In genomic region chr3:107690522-107691138, GRCh38 we compare ENCODE assay signal across 8 cellular contexts.
A peak's percentile ranks its signal among the peaks of the same experiment; 100 is the strongest.
DNase-seq lines count a peak whose midpoint lies in the region; ATAC-seq and TF ChIP-seq lines count a peak whose summit lies in the region.

No MANE protein-coding gene starts in this region.

- no peaks in the 10 kb centered on the region for H3K27me3 ChIP-seq in OCI-LY1 (ENCODE audit: insufficient read depth, low read length)
- H3K27me3 ChIP-seq in mesendoderm (ENCODE audit: insufficient read depth, low read length, poor library complexity), result no peaks in the 10 kb centered on the region

- H3K4me3 ChIP-seq in AG04449 (ENCODE audit: low read depth, low read length), result no peak overlapping the region
- H3K4me3 ChIP-seq in OCI-LY1 (ENCODE audit: low read depth, low read length, poor library complexity, severe bottlenecking), result no peak overlapping the region
- H3K4me3 ChIP-seq in mesendoderm (ENCODE audit: low read length), result no peak overlapping the region

- no peak overlapping the region for H3K27ac Mint-ChIP-seq in activated CD4-positive, alpha-beta memory T cell treated with anti-CD3 and anti-CD28 coated beads, Interleukin-2, amount 10 ng/mL, durations not matched to agents 7 days and 5 days

- CTCF ChIA-PET in AG04449 (lab: Yijun Ruan, JAX), result interaction anchor here (0.5 to 18.5 kb wide), 34 partner anchors 9 to 826 kb away, joined by 3 to 384 read pairs (median 4); no protein-coding TSS in a partner anchor
- CTCF ChIA-PET in activated CD4-positive, alpha-beta memory T cell treated with anti-CD3 and anti-CD28 coated beads, Interleukin-2, amount 10 ng/mL, durations not matched to agents 7 days and 5 days (lab: Charles Lee), result interaction anchor here (0.6 to 2.0 kb wide), 17 partner anchors 9 to 639 kb away, joined by 3 to 8 read pairs (median 4); no protein-coding TSS in a partner anchor

- H3K56ac ChIP-seq in mesendoderm (ENCODE audit: low read length), result no peak overlapping the region

- POLR2A ChIA-PET in AG04449 (lab: Yijun Ruan, JAX), result no interaction called here
- POLR2A ChIA-PET in activated CD4-positive, alpha-beta memory T cell treated with anti-CD3 and anti-CD28 coated beads, Interleukin-2, amount 10 ng/mL, durations not matched to agents 7 days and 5 days (lab: Charles Lee), result no interaction called here

- H3K4me2 ChIP-seq in OCI-LY1 (ENCODE audit: low read length) (no peak overlapping the region), mesendoderm (ENCODE audit: low read length) (no peak overlapping the region)

- no peak overlapping the region for H4K5ac ChIP-seq in mesendoderm (ENCODE audit: low read length)

- no peak overlapping the region for H2AFZ ChIP-seq in OCI-LY1 (ENCODE audit: low read length)

- H3K18ac ChIP-seq in mesendoderm (ENCODE audit: low read length), result no peak overlapping the region

- no peaks in the 10 kb centered on the region for H3K9me3 Mint-ChIP-seq in activated CD4-positive, alpha-beta memory T cell treated with anti-CD3 and anti-CD28 coated beads, Interleukin-2, amount 10 ng/mL, durations not matched to agents 7 days and 5 days

- H4K20me1 ChIP-seq in OCI-LY1 (ENCODE audit: insufficient read depth, low read length), result no peaks in the 10 kb centered on the region

- H3K4ac ChIP-seq in mesendoderm (ENCODE audit: low read depth, low read length), result no peak overlapping the region

- H3K36me3 Mint-ChIP-seq in activated CD4-positive, alpha-beta memory T cell treated with anti-CD3 and anti-CD28 coated beads, Interleukin-2, amount 10 ng/mL, durations not matched to agents 7 days and 5 days (ENCODE audit: low read depth), result no peaks in the 10 kb centered on the region

- no CpG with 5 or more reads among the region's 2 CpGs for WGBS in mesendoderm (ENCODE audit: extremely low coverage, insufficient coverage, low lambda C conversion rate)

- H3K9ac ChIP-seq in OCI-LY1 (ENCODE audit: low read length), result no peak overlapping the region
- no peak overlapping the region for H3K9ac ChIP-seq in mesendoderm (ENCODE audit: low read length)

- no peaks in the 10 kb centered on the region for H3K4me1 Mint-ChIP-seq in activated CD4-positive, alpha-beta memory T cell treated with anti-CD3 and anti-CD28 coated beads, Interleukin-2, amount 10 ng/mL, durations not matched to agents 7 days and 5 days

- H2AK5ac ChIP-seq in mesendoderm (ENCODE audit: low read length), result no peak overlapping the region

- no peaks in the 10 kb centered on the region for H3K9me3 ChIP-seq in OCI-LY1 (ENCODE audit: low read length)

- no peak for DNase-seq in AG04449 (ENCODE audit: low read depth, low spot score)
- DNase-seq in dedifferentiated amniotic fluid mesenchymal stem cell (ENCODE audit: extremely low spot score), result peak; percentile 83
- peak; percentile 69 for DNase-seq in mesendoderm
- no peak for DNase-seq in iPS-NIHi7 (ENCODE audit: extremely low spot score)
- DNase-seq in activated CD4-positive, alpha-beta memory T cell treated with anti-CD3 and anti-CD28 coated beads, Interleukin-2, amount 10 ng/mL, durations not matched to agents 7 days and 5 days, result no peak

- H2BK120ac ChIP-seq in mesendoderm (ENCODE audit: low read depth, low read length), result no peak overlapping the region

- peak; percentile 68 for ATAC-seq in HG03520 (IDR thresholded peaks at IDR 0.05; ENCODE audit: unreplicated experiment)

- peak overlapping the region; percentile 28 for H4K8ac ChIP-seq in mesendoderm (ENCODE audit: low read depth, low read length)

- no peaks in the 10 kb centered on the region for H3K27me3 Mint-ChIP-seq in activated CD4-positive, alpha-beta memory T cell treated with anti-CD3 and anti-CD28 coated beads, Interleukin-2, amount 10 ng/mL, durations not matched to agents 7 days and 5 days

- H3K4me1 ChIP-seq in OCI-LY1 (ENCODE audit: insufficient read depth, low read length, severe bottlenecking), result peaks cover 8% of the 10 kb centered on the region
- H3K4me1 ChIP-seq in mesendoderm (ENCODE audit: control insufficient read depth, low read depth, low read length), result no peaks in the 10 kb centered on the region

- no peak overlapping the region for H2BK5ac ChIP-seq in mesendoderm (ENCODE audit: low read length)

- no peaks in the 10 kb centered on the region for H3F3A ChIP-seq in OCI-LY1 (ENCODE audit: insufficient read depth, low read length)

- H3K79me2 ChIP-seq in OCI-LY1 (ENCODE audit: insufficient read depth, low read length), result no peaks in the 10 kb centered on the region
- H3K79me2 ChIP-seq in mesendoderm (ENCODE audit: control insufficient read depth, insufficient read depth, low read length), result no peaks in the 10 kb centered on the region

- no peak overlapping the region for H3K27ac ChIP-seq in OCI-LY1 (ENCODE audit: low read depth, low read length, poor library complexity, severe bottlenecking)
- no peak overlapping the region for H3K27ac ChIP-seq in mesendoderm (ENCODE audit: low read depth, low read length)

- H2BK15ac ChIP-seq in mesendoderm (replicated peaks; ENCODE audit: low read depth), result no peak overlapping the region

- H3K36me3 ChIP-seq in OCI-LY1 (ENCODE audit: insufficient read depth, low read length) (no peaks in the 10 kb centered on the region), mesendoderm (ENCODE audit: control insufficient read depth, insufficient read depth, low read length) (no peaks in the 10 kb centered on the region)

- H3K9me2 ChIP-seq in OCI-LY1 (ENCODE audit: low read depth, low read length), result no peaks in the 10 kb centered on the region

- no peaks in the 10 kb centered on the region for H3K79me1 ChIP-seq in mesendoderm (ENCODE audit: low read length)

- TF ChIP-seq CTCF in AG04449 (IDR thresholded peaks at IDR 0.05; ENCODE audit: insufficient read depth, low read length, missing control alignments) (peak; percentile 23), GM12874 (IDR thresholded peaks at IDR 0.05; ENCODE audit: insufficient read depth, low read depth, low read length) (peak; percentile 40; the same call in 1 of the 2 replicates), OCI-LY1 (IDR thresholded peaks at IDR 0.05; ENCODE audit: low read length) (peak; percentile 70)

- H3K4me3 Mint-ChIP-seq in activated CD4-positive, alpha-beta memory T cell treated with anti-CD3 and anti-CD28 coated beads, Interleukin-2, amount 10 ng/mL, durations not matched to agents 7 days and 5 days, result no peak overlapping the region

- H3K23ac ChIP-seq in mesendoderm (ENCODE audit: low read length), result no peak overlapping the region

Comparison
In these comparisons a context has a peak if more than half of its experiments do, and no peak if none do; other contexts are left out.
1. DNase-seq: peak in dedifferentiated amniotic fluid mesenchymal stem cell (single experiment) and mesendoderm (single experiment); none in AG04449 (single experiment), iPS-NIHi7 (single experiment) and activated CD4-positive, alpha-beta memory T cell treated with anti-CD3 and anti-CD28 coated beads, Interleukin-2, amount 10 ng/mL, durations not matched to agents 7 days and 5 days (single experiment).
2. Peak in every context shown above with its lines, with median percentiles within 50 percentile points of each other: CTCF ChIP-seq.